In genomic region chr13:94658926-94659649, GRCh38 we compare ENCODE assay signal across 20 cellular contexts. TPM values are rescaled to one million over a fixed set of nuclear protein-coding genes. Genes with fewer than 3 reads are reported as not detected.
A peak's percentile ranks its signal among the peaks of the same experiment; 100 is the strongest.
DNase-seq lines count a peak whose midpoint lies in the region; ATAC-seq, FAIRE-seq and TF ChIP-seq lines count a peak whose summit lies in the region.
"Had no signal": no experiment of that assay in that cellular context is flagged by ENCODE, and none has a peak within 500 bp of the region (broad histone marks: within the 10 kb centered on the region; RNA-seq: fewer than 3 reads in every experiment).

No MANE protein-coding gene starts in this region.

- H3K9me3 ChIP-seq in AG04450 (ENCODE audit: control insufficient read depth, insufficient read depth, low read length) (no peaks in the 10 kb centered on the region), WERI-Rb-1 (ENCODE audit: severe bottlenecking) (no peaks in the 10 kb centered on the region)
- H3K9me3 ChIP-seq: body of pancreas had no signal

- H3K27ac ChIP-seq in AG04450 (ENCODE audit: low read depth, low read length) (no peak overlapping the region), WERI-Rb-1 (no peak overlapping the region)
- H3K27ac ChIP-seq: body of pancreas, tibial nerve had no signal

- no peak for ATAC-seq in HG03045 (IDR thresholded peaks at IDR 0.05; ENCODE audit: unreplicated experiment)
- ATAC-seq: body of pancreas; effector memory CD8-positive, alpha-beta T cell; left colon had no signal

- H3K4me3 ChIP-seq in AG04450 (ENCODE audit: low read depth, low read length) = no peak overlapping the region
- no peak overlapping the region for H3K4me3 ChIP-seq in WERI-Rb-1 (ENCODE audit: low read depth, low read length)
- H3K4me3 ChIP-seq in fibroblast of villous mesenchyme (ENCODE audit: low read depth, low read length) = no peak overlapping the region
- H3K4me3 ChIP-seq: body of pancreas, tibial nerve had no signal

- H3K27me3 ChIP-seq in AG04450 (ENCODE audit: control insufficient read depth, insufficient read depth, low read length) (peaks cover 23% of the 10 kb centered on the region), WERI-Rb-1 (ENCODE audit: insufficient read depth, low read depth, severe bottlenecking) (no peaks in the 10 kb centered on the region)
- H3K27me3 ChIP-seq: tibial nerve had no signal

- CTCF ChIA-PET in AG04450 (lab: Charles Lee) = interaction anchor here (0.6 to 3.5 kb wide), 11 partner anchors 9 to 111 kb away, joined by 3 to 35 read pairs (median 4); no protein-coding TSS in a partner anchor

- peak; percentile 15; the same call in 1 of the 2 replicates for TF ChIP-seq CTCF in AG04450 (IDR thresholded peaks at IDR 0.05; ENCODE audit: low read depth, low read length)
- peak; percentile 32 for TF ChIP-seq CTCF in WERI-Rb-1 (IDR thresholded peaks at IDR 0.05; ENCODE audit: low read depth, low read length)
- TF ChIP-seq CTCF in fibroblast of villous mesenchyme (IDR thresholded peaks at IDR 0.05; ENCODE audit: insufficient read depth, low read depth, low read length) = peak; percentile 5
- no peak for TF ChIP-seq CTCF in D721Med (IDR thresholded peaks at IDR 0.05; ENCODE audit: insufficient read depth, missing control alignments)

- no peak for FAIRE-seq in D721Med (lab: Jason Lieb, UNC)
- FAIRE-seq: GM12891, TTC549 had no signal

- POLR2A ChIA-PET in AG04450 (lab: Yijun Ruan, JAX) = no interaction called here

- H3K36me3 ChIP-seq in WERI-Rb-1 = no peaks in the 10 kb centered on the region
- H3K36me3 ChIP-seq: tibial nerve had no signal

- DNase-seq in AG04450 (ENCODE audit: low read depth, low spot score) = no peak
- peak; percentile 9 for DNase-seq in HS-5 (ENCODE audit: low read depth)
- peak; percentile 25 for DNase-seq in WERI-Rb-1
- DNase-seq in fibroblast of villous mesenchyme (ENCODE audit: low read depth) = no peak
- no peak for DNase-seq in D721Med (ENCODE audit: insufficient read length, low spot score)
- DNase-seq in NCI-H510A (lab: John Stamatoyannopoulos, UW) = no peak
- DNase-seq in COLO668 (lab: John Stamatoyannopoulos, UW; ENCODE audit: unreplicated experiment) = no peak
- DNase-seq: AML-193; body of pancreas; effector memory CD8-positive, alpha-beta T cell; glutamatergic neuron; Karpas-422; left colon; NCI-H187 treated with DMSO at 0.1 percent for 48 hours; SHP77 treated with DMSO at 0.1 percent for 48 hours; stimulated activated CD8-positive, alpha-beta memory T cell treated with anti-CD3 and anti-CD28 coated beads, Interleukin-4, amount 100 ng/mL, for 48 hours had no signal

RNA-seq across cellular contexts. Expression of gene SOX21, which starts 53.3 kb away (rescaled TPM):
- polyA plus RNA-seq in AG04450 (2011; rRNA removed) = not detected in 2 replicates
- not detected in 2 replicates for polyA minus RNA-seq in AG04450 (2011; rRNA and poly(A)+ RNA removed)
- not detected in 2 replicates for total RNA-seq in fibroblast of villous mesenchyme
- total RNA-seq: left colon, tibial nerve had no signal

RNA-seq across cellular contexts. Expression of gene GPR180, which starts 57.4 kb away (rescaled TPM):
- 5.8 and 8.6 TPM in 2 replicates for polyA plus RNA-seq in AG04450 (2011; rRNA removed)
- 5.7 and 10.8 TPM in 2 replicates for polyA minus RNA-seq in AG04450 (2011; rRNA and poly(A)+ RNA removed)
- total RNA-seq in fibroblast of villous mesenchyme = 12.6 and 28.1 TPM in 2 replicates

Comparison
In these comparisons a context has a peak if more than half of its experiments do, and no peak if none do; other contexts are left out.
1. DNase-seq: peak in HS-5 (single experiment) and WERI-Rb-1 (single experiment); none in AG04450 (single experiment), fibroblast of villous mesenchyme (single experiment), D721Med (single experiment), NCI-H510A (single experiment) and COLO668 (single experiment).